In the genomic region with DNA sequence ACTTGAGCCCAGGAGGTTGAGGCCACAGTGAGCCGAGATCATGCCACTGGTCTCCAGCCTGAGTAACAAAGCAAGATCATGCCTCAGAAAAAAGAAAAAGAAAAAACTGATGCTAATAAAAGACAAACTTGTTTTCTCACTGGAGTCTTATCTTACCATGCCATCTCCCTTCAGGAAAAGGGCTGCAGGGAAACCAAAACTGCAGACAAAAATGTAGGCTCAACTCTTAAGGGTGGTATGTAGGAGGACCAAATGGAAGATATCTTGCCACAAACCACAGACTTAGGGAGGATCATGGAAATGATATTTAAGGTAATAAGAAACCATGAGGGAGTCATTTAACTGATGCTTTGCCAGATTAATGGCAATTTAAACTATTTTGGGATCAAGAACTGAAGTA, we compare ENCODE assay signal across 4 cellular contexts.
"Had no signal": no experiment of that assay in that cellular context is flagged by ENCODE, and none has a peak within 500 bp of the region (broad histone marks: within the 10 kb centered on the region; RNA-seq: fewer than 3 reads in every experiment).

No MANE protein-coding gene starts in this region.

- H3K27ac Mint-ChIP-seq: HFFc6, IgD-negative memory B cell had no signal

- H3K4me3 Mint-ChIP-seq: HFFc6, IgD-negative memory B cell had no signal

- H3K36me3 Mint-ChIP-seq: IgD-negative memory B cell had no signal

- H3K27me3 Mint-ChIP-seq: IgD-negative memory B cell had no signal

- DNase-seq: GOT3, H7, HFFc6 had no signal

- H3K9me3 Mint-ChIP-seq: HFFc6, IgD-negative memory B cell had no signal
